8 cellular contexts compared by ENCODE assay signal in the genomic region with DNA sequence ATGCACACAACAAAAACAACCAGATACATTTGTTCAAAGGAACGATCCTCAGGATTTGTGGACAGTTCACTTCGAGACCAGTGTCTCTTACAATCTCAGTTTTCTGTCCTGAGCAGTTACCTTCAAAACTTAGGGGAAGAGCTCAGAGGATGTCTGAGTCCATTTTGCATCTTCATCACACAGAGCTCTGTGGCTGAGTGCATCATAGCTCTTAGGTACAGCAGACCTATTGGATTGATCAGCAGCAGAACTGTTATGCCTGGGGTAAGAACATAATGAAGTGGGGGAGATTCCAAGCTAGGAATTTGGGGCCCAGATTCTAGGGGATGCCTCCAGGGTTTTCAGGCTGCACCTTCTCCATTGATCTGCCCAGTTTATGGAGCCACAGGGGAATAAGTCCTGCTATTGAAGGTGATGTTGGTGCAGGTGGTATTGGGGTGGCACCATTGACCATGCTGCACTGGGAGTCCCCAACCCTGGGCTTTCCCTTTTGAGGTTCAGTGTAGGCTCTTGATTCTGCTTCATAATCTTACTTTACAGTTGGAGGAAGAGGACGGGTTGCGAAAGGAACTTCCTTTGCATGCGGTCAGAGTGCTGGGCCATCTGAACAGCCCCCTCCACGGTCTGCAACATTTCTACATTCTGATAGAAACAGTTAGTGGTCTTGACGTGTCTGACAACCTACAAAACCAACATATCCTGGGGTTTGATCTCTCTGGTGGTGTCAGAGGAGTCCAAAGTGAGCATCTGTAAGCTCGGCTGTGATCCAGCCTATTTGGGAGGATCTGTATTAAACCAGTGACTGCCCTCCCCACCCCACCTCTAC.
A peak's percentile ranks its signal among the peaks of the same experiment; 100 is the strongest.
DNase-seq lines count a peak whose midpoint lies in the region; ATAC-seq and TF ChIP-seq lines count a peak whose summit lies in the region.

No MANE protein-coding gene starts in this region.

- CTCF ChIA-PET in PC-3 (lab: Charles Lee) = no interaction called here

- H3F3A ChIP-seq in PC-3 (ENCODE audit: low read length, unreplicated experiment) = no peaks in the 10 kb centered on the region

- no peaks in the 10 kb centered on the region for H3K36me3 ChIP-seq in PC-3 (ENCODE audit: low read depth, low read length)

- H3K27ac Mint-ChIP-seq in stimulated activated naive B cell treated with anti-CD40 and anti-IgM and Interleukin-4, amounts not matched to agents 10 μg/mL and 1 μg/mL and 100 μg/mL, for 72 hours = peak overlapping the region; percentile 94

- POLR2A ChIA-PET in PC-3 (lab: Charles Lee; ENCODE audit: unreplicated experiment) = interaction anchor here (0.6 kb wide), 1 partner anchor 177 kb away, joined by 3 read pairs; no protein-coding TSS in a partner anchor

- no peak overlapping the region for H3K4me3 ChIP-seq in PC-3 (ENCODE audit: low read length)

- no peak overlapping the region for H3K4me2 ChIP-seq in PC-3 (ENCODE audit: low read length)

- no peaks in the 10 kb centered on the region for H3K4me1 ChIP-seq in PC-3 (ENCODE audit: insufficient read depth, low read length)

- no peak overlapping the region for H3K9ac ChIP-seq in PC-3 (ENCODE audit: low read length)

- no peak overlapping the region for H3K27ac ChIP-seq in PC-3 (ENCODE audit: low read length)

- H3K79me2 ChIP-seq in PC-3 (ENCODE audit: low read length) = no peaks in the 10 kb centered on the region

- peak; percentile 88 for ATAC-seq in GM18867 (IDR thresholded peaks at IDR 0.05; ENCODE audit: unreplicated experiment)
- ATAC-seq in HG02763 (IDR thresholded peaks at IDR 0.05; ENCODE audit: unreplicated experiment) = peak; percentile 71
- peak; percentile 82 to 83 for ATAC-seq in stimulated activated naive B cell treated with anti-CD40 and anti-IgM and Interleukin-4, amounts not matched to agents 10 μg/mL and 1 μg/mL and 100 μg/mL, for 72 hours (replicated peaks)
- no peak for ATAC-seq in PC-3

- no peaks in the 10 kb centered on the region for H3K9me3 ChIP-seq in PC-3 (ENCODE audit: low read length)

- no peaks in the 10 kb centered on the region for H3K27me3 Mint-ChIP-seq in stimulated activated naive B cell treated with anti-CD40 and anti-IgM and Interleukin-4, amounts not matched to agents 10 μg/mL and 1 μg/mL and 100 μg/mL, for 72 hours

- peaks cover 32 to 56% of the 10 kb centered on the region in 2 donors for H3K36me3 Mint-ChIP-seq in stimulated activated naive B cell treated with anti-CD40 and anti-IgM and Interleukin-4, amounts not matched to agents 10 μg/mL and 1 μg/mL and 100 μg/mL, for 72 hours

- intact Hi-C loops in PC-3 (cut with micrococcal nuclease) = no loop called here

- DNase-seq in NOMO-1 treated with dmso at 0.1 percent for 144 hours (lab: John Stamatoyannopoulos, UW; ENCODE audit: unreplicated experiment) = peak; percentile 94
- peak; percentile 58 for DNase-seq in amniotic epithelial cell (ENCODE audit: low read depth)
- peak; percentile 75 for DNase-seq in stimulated activated naive B cell treated with anti-CD40 and anti-IgM and Interleukin-4, amounts not matched to agents 10 μg/mL and 1 μg/mL and 100 μg/mL, for 72 hours
- no peak for DNase-seq in PC-3
- no peak for DNase-seq in AG08395 (ENCODE audit: low spot score)
- no peak for DNase-seq in NCI-H2029 treated with DMSO at 0.1 percent for 48 hours (lab: John Stamatoyannopoulos, UW)

- peaks cover 2 to 4% of the 10 kb centered on the region in 2 donors for H3K9me3 Mint-ChIP-seq in stimulated activated naive B cell treated with anti-CD40 and anti-IgM and Interleukin-4, amounts not matched to agents 10 μg/mL and 1 μg/mL and 100 μg/mL, for 72 hours

- H2AFZ ChIP-seq in PC-3 (ENCODE audit: low read length) = no peak overlapping the region

- H4K20me1 ChIP-seq in PC-3 (ENCODE audit: low read length) = no peaks in the 10 kb centered on the region

- no peaks in the 10 kb centered on the region for H3K9me2 ChIP-seq in PC-3 (replicated peaks; ENCODE audit: low read length)

- H3K4me3 Mint-ChIP-seq in stimulated activated naive B cell treated with anti-CD40 and anti-IgM and Interleukin-4, amounts not matched to agents 10 μg/mL and 1 μg/mL and 100 μg/mL, for 72 hours = peak overlapping the region; percentile 59 to 62

- no peaks in the 10 kb centered on the region for H3K27me3 ChIP-seq in PC-3 (ENCODE audit: low read length)

- TF ChIP-seq CTCF in PC-3 (conservative IDR thresholded peaks at IDR 0.05; ENCODE audit: low read depth, low read length) = no peak

- BruUV-seq in PC-3 (replicated peaks; lab: Mats Ljungman, UMichigan) = no TSS peak

- H3K4me1 Mint-ChIP-seq in stimulated activated naive B cell treated with anti-CD40 and anti-IgM and Interleukin-4, amounts not matched to agents 10 μg/mL and 1 μg/mL and 100 μg/mL, for 72 hours = peaks cover 53 to 73% of the 10 kb centered on the region in 2 donors

Comparison
In these comparisons a context has a peak if more than half of its experiments do, and no peak if none do; other contexts are left out.
1. DNase-seq: peak in NOMO-1 treated with dmso at 0.1 percent for 144 hours (single experiment), amniotic epithelial cell (single experiment) and stimulated activated naive B cell treated with anti-CD40 and anti-IgM and Interleukin-4, amounts not matched to agents 10 μg/mL and 1 μg/mL and 100 μg/mL, for 72 hours (single experiment); none in PC-3 (single experiment), AG08395 (single experiment) and NCI-H2029 treated with DMSO at 0.1 percent for 48 hours (single experiment).